In the genomic region with DNA sequence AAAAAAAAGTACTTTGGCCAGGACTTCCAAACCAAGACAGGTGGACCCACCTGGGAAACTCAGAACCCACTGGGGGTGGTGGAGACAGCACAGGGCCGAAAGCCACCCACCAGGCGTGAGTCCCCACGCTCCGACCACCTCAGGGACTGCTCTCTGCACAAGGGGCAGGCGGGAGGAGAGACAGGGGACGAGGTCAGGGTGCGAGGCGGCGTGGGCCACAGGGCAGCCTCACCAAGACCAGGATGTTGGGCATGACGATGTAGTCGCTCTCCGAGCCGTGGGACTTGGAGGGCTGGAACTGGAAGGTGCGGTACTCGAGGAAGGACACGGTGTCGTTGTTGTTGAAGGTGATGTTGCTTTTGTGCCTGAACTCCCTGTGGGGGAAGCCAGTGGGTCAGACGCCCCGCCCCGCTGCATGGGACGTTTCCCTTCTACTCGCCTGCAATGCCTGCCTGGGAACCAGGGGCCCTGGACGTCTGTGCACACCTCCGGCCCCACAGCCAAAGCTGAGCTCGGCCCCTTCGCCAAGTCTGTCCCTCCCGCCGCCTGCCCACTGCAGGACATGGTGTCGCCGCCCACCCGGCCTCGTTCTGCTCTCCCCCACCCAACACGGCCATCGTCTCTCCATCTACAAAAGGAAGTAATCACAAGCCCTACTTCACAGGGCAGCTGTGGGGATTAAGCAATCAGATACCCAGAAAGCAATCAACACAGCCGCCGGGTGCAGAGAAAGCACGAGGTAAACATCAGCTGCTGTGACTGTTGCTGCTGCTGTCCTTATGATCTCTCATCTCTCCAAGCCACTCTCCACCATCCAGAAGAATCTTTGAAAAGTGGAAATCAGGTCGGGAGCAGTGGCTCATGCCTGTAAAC, we compare ENCODE assay signal across 14 cellular contexts. TPM values are rescaled to one million over a fixed set of nuclear protein-coding genes. Genes with fewer than 3 reads are reported as not detected.
DNase-seq lines count a peak whose midpoint lies in the region; ATAC-seq and TF ChIP-seq lines count a peak whose summit lies in the region.
"Had no signal": no experiment of that assay in that cellular context is flagged by ENCODE, and none has a peak within 500 bp of the region (broad histone marks: within the 10 kb centered on the region; RNA-seq: fewer than 3 reads in every experiment).

No MANE protein-coding gene starts in this region.

- no peak for TF ChIP-seq POLR2A in erythroblast (IDR thresholded peaks at IDR 0.05; ENCODE audit: low read length)

- H3K4me1 ChIP-seq in lower lobe of right lung: no peaks in the 10 kb centered on the region

- no peaks in the 10 kb centered on the region for H3K27me3 ChIP-seq in lower lobe of right lung (ENCODE audit: low read depth)
- H3K27me3 ChIP-seq in H7 (ENCODE audit: control insufficient read depth, insufficient read depth, low read length): no peaks in the 10 kb centered on the region
- H3K27me3 ChIP-seq: ovary had no signal

- H3K4me3 ChIP-seq in lower lobe of right lung (no peak overlapping the region), H7 (ENCODE audit: insufficient read depth, low read depth, low read length) (no peak overlapping the region)
- H3K4me3 ChIP-seq: ovary had no signal

- intact Hi-C loops in lower lobe of right lung (cut with DNase I): no loop called here

- H3K9me3 ChIP-seq in lower lobe of right lung: no peaks in the 10 kb centered on the region
- H3K9me3 ChIP-seq: ovary had no signal

- ATAC-seq in lower lobe of right lung (peak in 1 of 2 donors; percentile 44), GM18502 (IDR thresholded peaks at IDR 0.05; ENCODE audit: poor library complexity, unreplicated experiment) (no peak)
- ATAC-seq: activated CD8-positive, alpha-beta T cell treated with anti-CD3 and anti-CD28 coated beads, Interleukin-2, amount 10 ng/mL, durations not matched to agents 7 days and 5 days; Panc1; stimulated activated effector memory CD8-positive, alpha-beta T cell treated with anti-CD3 and anti-CD28 coated beads, Interleukin-12 subunit alpha, Interleukin-12 subunit beta, amount 100 ng/mL, for 72 hours had no signal

- DNase-seq in CD1c-positive myeloid dendritic cell (ENCODE audit: extremely low spot score) (peak; percentile 55), NCI-H1417 treated with DMSO at 0.1 percent for 48 hours (lab: John Stamatoyannopoulos, UW) (peak; percentile 27), SHP77 treated with DMSO at 0.1 percent for 48 hours (lab: John Stamatoyannopoulos, UW) (peak; percentile 39), lower lobe of right lung (peak; percentile 51), H7 (no peak), erythroblast (lab: John Stamatoyannopoulos, UW) (no peak)
- DNase-seq in central memory CD4-positive, alpha-beta T cell: no peak
- DNase-seq: activated CD8-positive, alpha-beta T cell treated with anti-CD3 and anti-CD28 coated beads, Interleukin-2, amount 10 ng/mL, durations not matched to agents 7 days and 5 days; activated naive CD4-positive, alpha-beta T cell treated with anti-CD3 and anti-CD28 coated beads, Interleukin-2, amount 10 ng/mL, durations not matched to agents 7 days and 5 days; kidney glomerular epithelial cell; ovary had no signal

- H3K36me3 ChIP-seq in lower lobe of right lung (peaks cover 18% of the 10 kb centered on the region), H7 (replicated peaks; ENCODE audit: control insufficient read depth, insufficient read depth, low read length) (peaks cover 7% of the 10 kb centered on the region)
- H3K36me3 ChIP-seq: ovary had no signal

- TF ChIP-seq CTCF in lower lobe of right lung (IDR thresholded peaks at IDR 0.05): no peak

- H3K27ac ChIP-seq in lower lobe of right lung: no peak overlapping the region
- H3K27ac ChIP-seq: ovary had no signal

RNA-seq across cellular contexts. Expression of gene SCARB1, which starts 48.7 kb away (rescaled TPM):
- 24.0 TPM for total RNA-seq in lower lobe of right lung
- total RNA-seq in H7 (2014; rRNA removed; shearing (Covaris generic)): 44.9 and 45.1 TPM in 2 replicates

Comparison
In these comparisons a context has a peak if more than half of its experiments do, and no peak if none do; other contexts are left out.
1. DNase-seq: peak in CD1c-positive myeloid dendritic cell (single experiment), NCI-H1417 treated with DMSO at 0.1 percent for 48 hours (single experiment), SHP77 treated with DMSO at 0.1 percent for 48 hours (single experiment) and lower lobe of right lung (single experiment); none in H7 (single experiment), central memory CD4-positive, alpha-beta T cell (single experiment) and erythroblast (0 of 2).